In the genomic region with DNA sequence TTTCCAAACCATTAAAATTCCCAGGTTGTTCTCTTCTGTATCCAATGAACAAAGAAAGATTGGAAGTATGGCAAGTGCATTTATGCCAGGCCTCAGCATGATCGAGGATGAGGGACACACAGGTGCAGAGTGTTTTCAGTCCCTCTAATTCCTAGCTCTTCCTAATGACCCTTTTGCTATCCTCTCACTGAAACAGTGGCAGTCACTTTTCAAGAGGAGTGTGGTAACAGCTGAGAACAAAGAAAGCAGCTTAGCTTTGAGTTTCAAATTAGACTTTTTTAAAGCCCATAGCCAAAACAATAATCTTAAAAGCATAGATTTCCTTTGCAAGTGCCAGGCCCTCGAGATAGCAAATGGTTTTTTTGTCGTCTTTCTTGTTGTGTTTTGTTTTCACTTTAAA, we compare ENCODE assay signal across 30 cellular contexts.
"Had no signal": no experiment of that assay in that cellular context is flagged by ENCODE, and none has a peak within 500 bp of the region (broad histone marks: within the 10 kb centered on the region; RNA-seq: fewer than 3 reads in every experiment).

No MANE protein-coding gene starts in this region.

- H3K4me3 Mint-ChIP-seq: activated CD4-positive, alpha-beta memory T cell treated with anti-CD3 and anti-CD28 coated beads, Interleukin-2, amount 10 ng/mL, durations not matched to agents 7 days and 5 days; activated CD4-positive, alpha-beta T cell treated with anti-CD3 and anti-CD28 coated beads for 36 hours; activated naive CD4-positive, alpha-beta T cell treated with anti-CD3 and anti-CD28 coated beads for 36 hours; activated naive CD8-positive, alpha-beta T cell; activated T-helper 17 cell treated with anti-CD3 and anti-CD28 coated beads, Interleukin-2, amount 50 U/mL, for 72 hours; brain; central memory CD8-positive, alpha-beta T cell had no signal

- DNase-seq: activated CD4-positive, alpha-beta memory T cell treated with anti-CD3 and anti-CD28 coated beads, Interleukin-2, amount 10 ng/mL, durations not matched to agents 7 days and 5 days; activated CD4-positive, alpha-beta T cell treated with anti-CD3 and anti-CD28 coated beads for 36 hours; activated CD4-positive, alpha-beta T cell treated with anti-CD3 and anti-CD28 coated beads, Interleukin-2, amount 50 U/mL, for 1 hour; activated gamma-delta T cell; activated naive CD4-positive, alpha-beta T cell treated with anti-CD3 and anti-CD28 coated beads for 36 hours; activated T-cell treated with anti-CD3 and anti-CD28 coated beads for 4 hours; activated T-cell treated with anti-CD3 and anti-CD28 coated beads, Interleukin-2, amount 50 U/mL, for 48 hours; amygdala; KG1; NCI-H1092; NCI-H146; NCI-H1930; NCI-H2171; NCI-H2227 treated with DMSO at 0.1 percent for 48 hours; NCI-H446 treated with DMSO at 0.1 percent for 48 hours; NCI-H524 treated with DMSO at 0.1 percent for 48 hours; NCI-H774; NK-92 treated with Interleukin-12 subunit alpha and Interleukin-12 subunit beta, amount 100 ng/mL, for 24 hours; OCI-M1; RPMI8226; SJCRH30; SK-N-SH; T-helper 1 cell had no signal

- H3K9me3 Mint-ChIP-seq: activated naive CD4-positive, alpha-beta T cell treated with anti-CD3 and anti-CD28 coated beads for 36 hours; brain had no signal

- H3K27me3 Mint-ChIP-seq: activated CD4-positive, alpha-beta memory T cell treated with anti-CD3 and anti-CD28 coated beads, Interleukin-2, amount 10 ng/mL, durations not matched to agents 7 days and 5 days; activated CD4-positive, alpha-beta T cell treated with anti-CD3 and anti-CD28 coated beads for 36 hours; activated T-helper 17 cell treated with anti-CD3 and anti-CD28 coated beads, Interleukin-2, amount 50 U/mL, for 72 hours; brain; central memory CD8-positive, alpha-beta T cell had no signal

- H3K27me3 ChIP-seq: SJCRH30 had no signal

- H3K9ac ChIP-seq: SK-N-SH had no signal

- H3K4me3 ChIP-seq: SJCRH30 had no signal

- H3K27ac ChIP-seq: SJCRH30, VCaP had no signal

- H3K4me1 ChIP-seq: SJCRH30 had no signal

- H3K27ac Mint-ChIP-seq: activated CD4-positive, alpha-beta memory T cell treated with anti-CD3 and anti-CD28 coated beads, Interleukin-2, amount 10 ng/mL, durations not matched to agents 7 days and 5 days; activated CD4-positive, alpha-beta T cell treated with anti-CD3 and anti-CD28 coated beads for 36 hours; activated naive CD4-positive, alpha-beta T cell treated with anti-CD3 and anti-CD28 coated beads for 36 hours; activated naive CD8-positive, alpha-beta T cell; activated T-helper 17 cell treated with anti-CD3 and anti-CD28 coated beads, Interleukin-2, amount 50 U/mL, for 72 hours had no signal

- H3K4me2 ChIP-seq: SK-N-SH had no signal

- H3K9me3 ChIP-seq: SJCRH30, SK-N-SH had no signal

- H3K36me3 ChIP-seq: SJCRH30 had no signal

- H3K4me1 Mint-ChIP-seq: activated CD4-positive, alpha-beta memory T cell treated with anti-CD3 and anti-CD28 coated beads, Interleukin-2, amount 10 ng/mL, durations not matched to agents 7 days and 5 days; activated CD4-positive, alpha-beta T cell treated with anti-CD3 and anti-CD28 coated beads for 36 hours; activated T-helper 17 cell treated with anti-CD3 and anti-CD28 coated beads, Interleukin-2, amount 50 U/mL, for 72 hours; central memory CD8-positive, alpha-beta T cell had no signal

- ATAC-seq: activated CD4-positive, alpha-beta T cell treated with anti-CD3 and anti-CD28 coated beads for 36 hours; activated T-helper 17 cell treated with anti-CD3 and anti-CD28 coated beads, Interleukin-2, amount 50 U/mL, for 72 hours; Panc1; Right ventricle myocardium inferior had no signal

- H3K36me3 Mint-ChIP-seq: activated naive CD8-positive, alpha-beta T cell; brain had no signal
